10 cellular contexts compared by ENCODE assay signal in genomic region chr1:155834296-155834926, GRCh38. TPM values are rescaled to one million over a fixed set of nuclear protein-coding genes. Genes with fewer than 3 reads are reported as not detected.
DNase-seq lines count a peak whose midpoint lies in the region; ATAC-seq and TF ChIP-seq lines count a peak whose summit lies in the region.
"Had no signal": no experiment of that assay in that cellular context is flagged by ENCODE, and none has a peak within 500 bp of the region (broad histone marks: within the 10 kb centered on the region; RNA-seq: fewer than 3 reads in every experiment).

No MANE protein-coding gene starts in this region.

- H3K9me3 ChIP-seq in HEK293 (ENCODE audit: control insufficient read depth, insufficient read depth, low read depth, low read length) (no peaks in the 10 kb centered on the region), adipocyte (ENCODE audit: control insufficient read depth, low read length) (no peaks in the 10 kb centered on the region), body of pancreas (no peaks in the 10 kb centered on the region)

- peaks cover 26 to 52% of the 10 kb centered on the region in 2 donors for H3K4me1 Mint-ChIP-seq in immature natural killer cell
- H3K4me1 Mint-ChIP-seq in activated CD4-positive, alpha-beta T cell treated with anti-CD3 and anti-CD28 coated beads for 36 hours = peaks cover 18% of the 10 kb centered on the region

- H3K27me3 Mint-ChIP-seq in immature natural killer cell (ENCODE audit: low read depth in 3 of 3) = peaks cover 0 to 2% (median 1%) of the 10 kb centered on the region in 3 donors
- H3K27me3 Mint-ChIP-seq in activated CD4-positive, alpha-beta T cell treated with anti-CD3 and anti-CD28 coated beads for 36 hours = no peaks in the 10 kb centered on the region

- no peaks in the 10 kb centered on the region for H3K9me3 Mint-ChIP-seq in immature natural killer cell
- no peaks in the 10 kb centered on the region for H3K9me3 Mint-ChIP-seq in activated CD4-positive, alpha-beta T cell treated with anti-CD3 and anti-CD28 coated beads for 36 hours (ENCODE audit: low read depth)

- TF ChIP-seq POLR2A in body of pancreas (IDR thresholded peaks at IDR 0.05) = no peak

- H3K36me3 ChIP-seq in HEK293 (ENCODE audit: control insufficient read depth in 2 of 2, insufficient read depth in 1 of 2, low read length in 2 of 2) (peaks cover 0 to 13% of the 10 kb centered on the region in 2 experiments), adipocyte (ENCODE audit: control insufficient read depth, insufficient read depth, low read length, severe bottlenecking) (peaks cover 9% of the 10 kb centered on the region), body of pancreas (replicated peaks in 1 of 2; ENCODE audit: insufficient read depth in 1 of 2, low read depth in 2 of 2) (no peaks in the 10 kb centered on the region)

- H3K27ac ChIP-seq in HEK293 (ENCODE audit: extremely low read depth, low read depth, low read length) (no peak overlapping the region), body of pancreas (no peak overlapping the region)

- H3K27me3 ChIP-seq in adipocyte (replicated peaks; ENCODE audit: control insufficient read depth, insufficient read depth, low read length) = no peaks in the 10 kb centered on the region
- no peaks in the 10 kb centered on the region for H3K27me3 ChIP-seq in body of pancreas

- H3K4me3 ChIP-seq in AG09309 (ENCODE audit: control insufficient read depth, low read depth, low read length) = no peak overlapping the region
- no peak overlapping the region for H3K4me3 ChIP-seq in HEK293 (ENCODE audit: low read depth, low read length)
- no peak overlapping the region for H3K4me3 ChIP-seq in adipocyte (ENCODE audit: low read length)
- no peak overlapping the region for H3K4me3 ChIP-seq in body of pancreas

- H3K9ac ChIP-seq in adipocyte (ENCODE audit: low read length) = no peak overlapping the region

- POLR2A ChIA-PET in HEK293 (lab: Yijun Ruan, JAX) = no interaction called here
- POLR2A ChIA-PET in activated CD4-positive, alpha-beta T cell treated with anti-CD3 and anti-CD28 coated beads for 36 hours (lab: Charles Lee) = no interaction called here

- TF ChIP-seq CTCF in AG09309 (IDR thresholded peaks at IDR 0.05; ENCODE audit: control insufficient read depth, insufficient read depth, low read depth, low read length, missing control alignments) (no peak), HEK293 (tag by site-specific recombination; IDR thresholded peaks at IDR 0.05) (no peak), body of pancreas (IDR thresholded peaks at IDR 0.05) (no peak)

- no peak for ATAC-seq in activated CD4-positive, alpha-beta T cell treated with anti-CD3 and anti-CD28 coated beads for 36 hours
- no peak for ATAC-seq in HG03135 (IDR thresholded peaks at IDR 0.05; ENCODE audit: unreplicated experiment)
- ATAC-seq in body of pancreas = no peak

- DNase-seq in AG09309 (ENCODE audit: low read depth) (peak; percentile 17), adipocyte (ENCODE audit: low read depth) (peak; percentile 55), immature natural killer cell (no peak), NCI-H748 (lab: John Stamatoyannopoulos, UW; ENCODE audit: unreplicated experiment) (no peak), body of pancreas (no peak)
- DNase-seq in activated CD4-positive, alpha-beta T cell treated with anti-CD3 and anti-CD28 coated beads for 36 hours = no peak
- DNase-seq: GOT3, NCI-H1092 had no signal

- WGBS in body of pancreas, 2 donors = 96 to 97% methylated on average over 7 to 10 of the region's 11 CpGs

- H3K4me1 ChIP-seq in HEK293 (ENCODE audit: control insufficient read depth, insufficient read depth, low read length) = no peaks in the 10 kb centered on the region
- peaks cover 4% of the 10 kb centered on the region for H3K4me1 ChIP-seq in adipocyte (ENCODE audit: control insufficient read depth, insufficient read depth, low read length)
- H3K4me1 ChIP-seq in body of pancreas = no peaks in the 10 kb centered on the region

- H3K36me3 Mint-ChIP-seq in immature natural killer cell = peaks cover 0 to 6% (median 0%) of the 10 kb centered on the region in 3 donors
- H3K36me3 Mint-ChIP-seq in activated CD4-positive, alpha-beta T cell treated with anti-CD3 and anti-CD28 coated beads for 36 hours (ENCODE audit: low read depth) = peaks cover 17% of the 10 kb centered on the region

- H3K4me3 Mint-ChIP-seq in immature natural killer cell = no peak overlapping the region
- H3K4me3 Mint-ChIP-seq in activated CD4-positive, alpha-beta T cell treated with anti-CD3 and anti-CD28 coated beads for 36 hours = no peak overlapping the region

- intact Hi-C loops in activated CD4-positive, alpha-beta T cell treated with anti-CD3 and anti-CD28 coated beads for 36 hours (cut with DNase I, micrococcal nuclease) = no loop called here
- intact Hi-C loops in body of pancreas (cut with DNase I) = no loop called here

- CTCF ChIA-PET in HEK293 (lab: Yijun Ruan, JAX) = no interaction called here
- CTCF ChIA-PET in activated CD4-positive, alpha-beta T cell treated with anti-CD3 and anti-CD28 coated beads for 36 hours (lab: Charles Lee) = interaction anchor here (0.7 kb wide), 1 partner anchor 598 kb away, joined by 3 read pairs; no protein-coding TSS in a partner anchor

- H3K27ac Mint-ChIP-seq in immature natural killer cell = peak overlapping the region; percentile 9 to 80 (median 54)
- no peak overlapping the region for H3K27ac Mint-ChIP-seq in activated CD4-positive, alpha-beta T cell treated with anti-CD3 and anti-CD28 coated beads for 36 hours

TF ChIP-seq in HEK293, 187 proteins besides CTCF, POLR2A, EP300 and RAD21:
- TF ChIP-seq HIC1 (tag by site-specific recombination; IDR thresholded peaks at IDR 0.05) (no peak), TCF7L2 (IDR thresholded peaks at IDR 0.05; ENCODE audit: borderline replicate concordance, low read depth, low read length) (no peak), ZNF776 (tag by site-specific recombination; IDR thresholded peaks at IDR 0.05; ENCODE audit: borderline replicate concordance) (no peak), ZNF473 (tag by site-specific recombination; IDR thresholded peaks at IDR 0.05) (no peak), ZBTB17 (tag by site-specific recombination; IDR thresholded peaks at IDR 0.05) (peak; percentile 80)

RNA-seq across cellular contexts. Expression of gene GON4L, which starts 22.6 kb away (rescaled TPM):
- 10 to 100 TPM in 2 of 3 donors, 1 to 10 TPM in 1; 9.7 to 41.3 (median 18.6) TPM for polyA plus RNA-seq in immature natural killer cell
- total RNA-seq in activated CD4-positive, alpha-beta T cell treated with anti-CD3 and anti-CD28 coated beads for 36 hours = 10 to 100 TPM; 44.2 to 48.8 TPM
- 10 to 100 TPM; 26.7 to 44.4 TPM for total RNA-seq in body of pancreas

RNA-seq across cellular contexts. Expression of gene SYT11, which starts 25.0 kb away (rescaled TPM):
- polyA plus RNA-seq in immature natural killer cell = 10 to 100 TPM; 28.7 to 40.4 (median 29.8) TPM
- 10 to 100 TPM; 14.3 to 14.8 TPM for total RNA-seq in activated CD4-positive, alpha-beta T cell treated with anti-CD3 and anti-CD28 coated beads for 36 hours
- 1 to 10 TPM; 1.3 to 5.4 TPM for total RNA-seq in body of pancreas

Comparison
In these comparisons a context has a peak if more than half of its experiments do, and no peak if none do; other contexts are left out.
1. DNase-seq: peak in AG09309 (single experiment) and adipocyte (single experiment); none in immature natural killer cell (0 of 3), activated CD4-positive, alpha-beta T cell treated with anti-CD3 and anti-CD28 coated beads for 36 hours (single experiment), NCI-H748 (single experiment) and body of pancreas (0 of 4).